In genomic region chr12:123614531-123614930, GRCh38 we compare ENCODE assay signal across 18 cellular contexts. TPM values are rescaled to one million over a fixed set of nuclear protein-coding genes. Genes with fewer than 3 reads are reported as not detected.
DNase-seq lines count a peak whose midpoint lies in the region; ATAC-seq and TF ChIP-seq lines count a peak whose summit lies in the region.
"Had no signal": no experiment of that assay in that cellular context is flagged by ENCODE, and none has a peak within 500 bp of the region (broad histone marks: within the 10 kb centered on the region; RNA-seq: fewer than 3 reads in every experiment).

No MANE protein-coding gene starts in this region.

- WGBS in GM23248 (ENCODE audit: low coverage in 1 of 2, low lambda C conversion rate in 2 of 2, missing lambda C conversion rate in 2 of 2), 2 experiments, result 28% methylated on average over 4 of the region's 4 CpGs
- 53% methylated on average over 4 of the region's 4 CpGs for WGBS in right cardiac atrium
- 78 to 89% methylated on average over 4 of the region's 4 CpGs for WGBS in sigmoid colon, 2 donors

- TF ChIP-seq POLR2A in sigmoid colon (IDR thresholded peaks at IDR 0.05), result no peak

- H3K27me3 Mint-ChIP-seq in WTC11 (ENCODE audit: low read depth), result no peaks in the 10 kb centered on the region
- H3K27me3 Mint-ChIP-seq: CD4-positive, CD25-positive, alpha-beta regulatory T cell; naive thymus-derived CD8-positive, alpha-beta T cell had no signal

- H3K27ac Mint-ChIP-seq in WTC11, result no peak overlapping the region
- H3K27ac Mint-ChIP-seq: T-helper 2 cell treated with Interferon-gamma antibody and Interleukin-4, amounts not matched to agents 5 μg/mL and 100 μg/mL, for 36 hours had no signal

- no peak overlapping the region for H2AFZ ChIP-seq in GM23248
- H2AFZ ChIP-seq: hepatocyte had no signal

- intact Hi-C loops in right cardiac atrium (cut with DNase I), result no loop called here
- intact Hi-C loops in sigmoid colon (cut with DNase I), result no loop called here

- no peak overlapping the region for H3K4me3 ChIP-seq in GM23248
- peak overlapping the region; percentile 18 for H3K4me3 ChIP-seq in adipocyte (ENCODE audit: low read length)
- no peak overlapping the region for H3K4me3 ChIP-seq in right cardiac atrium (ENCODE audit: low read length)
- no peak overlapping the region for H3K4me3 ChIP-seq in sigmoid colon
- H3K4me3 ChIP-seq: hepatocyte, Peyer's patch, upper lobe of left lung had no signal

- CTCF ChIA-PET in WTC11 (lab: Charles Lee), result no interaction called here

- no peak overlapping the region for H3K4me2 ChIP-seq in GM23248 (ENCODE audit: unreplicated experiment)
- H3K4me2 ChIP-seq: hepatocyte had no signal

- peak overlapping the region; percentile 48 for H3K9ac ChIP-seq in GM23248
- H3K9ac ChIP-seq in adipocyte (ENCODE audit: low read length), result peak overlapping the region; percentile 20

- TF ChIP-seq EP300 in sigmoid colon (IDR thresholded peaks at IDR 0.05), result no peak

- no peaks in the 10 kb centered on the region for H4K20me1 ChIP-seq in GM23248 (ENCODE audit: insufficient read depth)

- peak; percentile 60 for ATAC-seq in right cardiac atrium
- ATAC-seq in WTC11, result no peak
- ATAC-seq: left colon; naive thymus-derived CD8-positive, alpha-beta T cell had no signal

- H3K9me3 ChIP-seq in GM23248 (ENCODE audit: low read depth), result no peaks in the 10 kb centered on the region
- no peaks in the 10 kb centered on the region for H3K9me3 ChIP-seq in adipocyte (ENCODE audit: control insufficient read depth, low read length)
- no peaks in the 10 kb centered on the region for H3K9me3 ChIP-seq in right cardiac atrium (ENCODE audit: control insufficient read depth, low read length)
- no peaks in the 10 kb centered on the region for H3K9me3 ChIP-seq in sigmoid colon
- H3K9me3 ChIP-seq: Peyer's patch, upper lobe of left lung had no signal

- peak; percentile 44 for DNase-seq in AG09319 (ENCODE audit: extremely low read depth, low read depth)
- DNase-seq in GM23248, result peak; percentile 86
- peak; percentile 28 for DNase-seq in adipocyte (ENCODE audit: low read depth)
- DNase-seq in right cardiac atrium, result peak; percentile 17 to 57 (median 52)
- DNase-seq in sigmoid colon, result no peak
- DNase-seq in WTC11 (ENCODE audit: low spot score), result no peak
- DNase-seq in NCI-H1436 (lab: John Stamatoyannopoulos, UW), result no peak
- DNase-seq: caudate nucleus; CD4-positive, CD25-positive, alpha-beta regulatory T cell; left colon; naive thymus-derived CD8-positive, alpha-beta T cell; NCI-H510A treated with DMSO at 0.1 percent for 48 hours; Peyer's patch; stimulated activated CD4-positive, alpha-beta T cell treated with anti-CD3 and anti-CD28 coated beads, Interleukin-2, amount 100 ng/mL, for 24 hours; stimulated activated CD8-positive, alpha-beta memory T cell treated with anti-CD3 and anti-CD28 coated beads, Interleukin-4, amount 100 ng/mL, for 48 hours; upper lobe of left lung had no signal

- no peaks in the 10 kb centered on the region for H3K4me1 Mint-ChIP-seq in WTC11

- H3K4me3 Mint-ChIP-seq in WTC11, result no peak overlapping the region
- H3K4me3 Mint-ChIP-seq: CD4-positive, CD25-positive, alpha-beta regulatory T cell; naive thymus-derived CD8-positive, alpha-beta T cell; T-helper 2 cell treated with Interferon-gamma antibody and Interleukin-4, amounts not matched to agents 5 μg/mL and 100 μg/mL, for 36 hours had no signal

- peaks cover 28% of the 10 kb centered on the region for H3F3A ChIP-seq in GM23248 (ENCODE audit: insufficient read depth)

- peaks cover 9% of the 10 kb centered on the region for H3K4me1 ChIP-seq in GM23248 (ENCODE audit: insufficient read depth)
- H3K4me1 ChIP-seq in adipocyte (ENCODE audit: control insufficient read depth, insufficient read depth, low read length), result peaks cover 16% of the 10 kb centered on the region
- peaks cover 2% of the 10 kb centered on the region for H3K4me1 ChIP-seq in right cardiac atrium (ENCODE audit: control insufficient read depth, insufficient read depth, low read length)
- peaks cover 0 to 3% (median 0%) of the 10 kb centered on the region in 4 donors for H3K4me1 ChIP-seq in sigmoid colon
- H3K4me1 ChIP-seq: Peyer's patch, upper lobe of left lung had no signal

- peaks cover 47% of the 10 kb centered on the region for H3K36me3 ChIP-seq in GM23248 (ENCODE audit: low read depth)
- H3K36me3 ChIP-seq in adipocyte (ENCODE audit: control insufficient read depth, insufficient read depth, low read length, severe bottlenecking), result peaks cover 81% of the 10 kb centered on the region
- peaks cover 40 to 98% (median 58%) of the 10 kb centered on the region in 4 donors for H3K36me3 ChIP-seq in sigmoid colon

- TF ChIP-seq CTCF in AG09319 (IDR thresholded peaks at IDR 0.05; ENCODE audit: low read depth, low read length) (no peak), sigmoid colon (IDR thresholded peaks at IDR 0.05) (no peak), WTC11 (IDR thresholded peaks at IDR 0.05) (no peak)

- H3K27me3 ChIP-seq in GM23248 (replicated peaks; ENCODE audit: insufficient read depth) (no peaks in the 10 kb centered on the region), adipocyte (replicated peaks; ENCODE audit: control insufficient read depth, insufficient read depth, low read length) (no peaks in the 10 kb centered on the region), right cardiac atrium (ENCODE audit: control insufficient read depth, insufficient read depth) (no peaks in the 10 kb centered on the region), sigmoid colon (no peaks in the 10 kb centered on the region)
- H3K27me3 ChIP-seq: hepatocyte, Peyer's patch, upper lobe of left lung had no signal

- no peaks in the 10 kb centered on the region for H3K9me2 ChIP-seq in GM23248 (ENCODE audit: insufficient read depth)

- POLR2A ChIA-PET in WTC11 (lab: Charles Lee), result no interaction called here

- peak overlapping the region; percentile 69 for H3K27ac ChIP-seq in GM23248
- H3K27ac ChIP-seq in right cardiac atrium (ENCODE audit: low read length), result peak overlapping the region; percentile 45
- H3K27ac ChIP-seq in sigmoid colon, result peak overlapping the region in 1 of 4 donors; percentile 1
- H3K27ac ChIP-seq: hepatocyte, Peyer's patch, upper lobe of left lung had no signal

- H3K36me3 Mint-ChIP-seq in WTC11, result peaks cover 85% of the 10 kb centered on the region

- no peaks in the 10 kb centered on the region for H3K9me3 Mint-ChIP-seq in WTC11
- H3K9me3 Mint-ChIP-seq: CD4-positive, CD25-positive, alpha-beta regulatory T cell; naive thymus-derived CD8-positive, alpha-beta T cell; T-helper 2 cell treated with Interferon-gamma antibody and Interleukin-4, amounts not matched to agents 5 μg/mL and 100 μg/mL, for 36 hours had no signal

- peaks cover 22% of the 10 kb centered on the region; the same call in 1 of the 2 replicates for H3K79me2 ChIP-seq in GM23248 (ENCODE audit: insufficient read depth)
- H3K79me2 ChIP-seq: hepatocyte had no signal

- in situ Hi-C loops in GM23248 (cut with MboI), result no loop called here

TF ChIP-seq in WTC11, 78 proteins besides CTCF, POLR2A, EP300 and RAD21:
- TF ChIP-seq JUN (CRISPR knock-in tag; IDR thresholded peaks at IDR 0.05), result no peak
TF ChIP-seq in WTC11: peak in this region for 0.

RNA-seq across cellular contexts. Expression of gene DDX55, which starts 12.6 kb away (rescaled TPM):
- total RNA-seq in GM23248 (2014; rRNA removed; shearing (Covaris generic)), result 10.5 and 20.4 TPM in 2 replicates
- polyA plus RNA-seq in GM23248 (2016; fragmentation: Nextera tagmentation; extraction: Ambion mirVana) (13.6 and 16.5 TPM in 2 replicates), right cardiac atrium (6.6 TPM), sigmoid colon (10 to 100 TPM in 1 of 3 donors, 1 to 10 TPM in 2; 5.4 to 13.4 (median 6.7) TPM)
- total RNA-seq in right cardiac atrium (1 to 10 TPM; 7.7 to 8.3 (median 8.2) TPM), sigmoid colon (10 to 100 TPM; 13.6 to 33.0 (median 18.2) TPM), WTC11 (2021) (35.0 to 45.5 TPM (median 44.2 TPM) in 3 replicates)

RNA-seq across cellular contexts. Expression of gene EIF2B1, which starts 19.0 kb away (rescaled TPM):
- 88.0 and 108 TPM in 2 replicates for total RNA-seq in GM23248 (2014; rRNA removed; shearing (Covaris generic))
- polyA plus RNA-seq in GM23248 (2016; fragmentation: Nextera tagmentation; extraction: Ambion mirVana) (63.3 and 63.5 TPM in 2 replicates), right cardiac atrium (20.8 TPM), sigmoid colon (10 to 100 TPM; 23.1 to 33.2 (median 25.2) TPM)
- total RNA-seq in right cardiac atrium (10 to 100 TPM; 28.5 to 30.6 (median 29.3) TPM), sigmoid colon (100 to 1,000 TPM; 102 to 155 (median 109) TPM), WTC11 (2021) (42.9 to 48.3 TPM (median 46.5 TPM) in 3 replicates)

RNA-seq across cellular contexts. Expression of gene GTF2H3, which starts 19.1 kb away (rescaled TPM):
- total RNA-seq in GM23248 (2014; rRNA removed; shearing (Covaris generic)), result 38.7 and 54.5 TPM in 2 replicates
- polyA plus RNA-seq in GM23248 (2016; fragmentation: Nextera tagmentation; extraction: Ambion mirVana) (24.2 and 25.8 TPM in 2 replicates), right cardiac atrium (5.6 TPM), sigmoid colon (10 to 100 TPM in 2 of 3 donors, 1 to 10 TPM in 1; 9.2 to 13.2 (median 10.2) TPM)
- total RNA-seq in right cardiac atrium (10 to 100 TPM; 12.5 to 15.3 (median 13.1) TPM), sigmoid colon (10 to 100 TPM; 16.4 to 20.8 (median 19.3) TPM), WTC11 (2021) (31.6 to 35.9 TPM (median 35.8 TPM) in 3 replicates)

RNA-seq across cellular contexts. Expression of gene TMED2, which starts 30.2 kb away (rescaled TPM):
- total RNA-seq in GM23248 (2014; rRNA removed; shearing (Covaris generic)), result 440 and 494 TPM in 2 replicates
- polyA plus RNA-seq in GM23248 (2016; fragmentation: Nextera tagmentation; extraction: Ambion mirVana) (560 and 574 TPM in 2 replicates), right cardiac atrium (90.9 TPM), sigmoid colon (100 to 1,000 TPM in 1 of 3 donors, 10 to 100 TPM in 2; 57.1 to 128 (median 58.7) TPM)
- total RNA-seq in right cardiac atrium (100 to 1,000 TPM; 161 to 253 (median 180) TPM), sigmoid colon (100 to 1,000 TPM; 128 to 161 (median 144) TPM), WTC11 (2021) (189 to 224 TPM (median 197 TPM) in 3 replicates)

RNA-seq across cellular contexts. Expression of gene TCTN2, which starts 56.4 kb away (rescaled TPM):
- total RNA-seq in GM23248 (2014; rRNA removed; shearing (Covaris generic)), result 9.3 and 13.3 TPM in 2 replicates
- 4.4 and 5.0 TPM in 2 replicates for polyA plus RNA-seq in GM23248 (2016; fragmentation: Nextera tagmentation; extraction: Ambion mirVana)
- total RNA-seq in right cardiac atrium, result 1 to 10 TPM; 4.5 to 5.8 (median 4.7) TPM
- 3.2 TPM for polyA plus RNA-seq in right cardiac atrium
- total RNA-seq in sigmoid colon, result 10 to 100 TPM in 1 of 4 donors, 1 to 10 TPM in 3; 4.6 to 11.6 (median 8.1) TPM
- polyA plus RNA-seq in sigmoid colon, result 1 to 10 TPM in 2 of 3 donors, under 1 TPM in 1; 0.23 to 3.8 (median 1.2) TPM
- 6.2 to 9.1 TPM (median 7.6 TPM) in 3 replicates for total RNA-seq in WTC11 (2021)

Comparison
In these comparisons a context has a peak if more than half of its experiments do, and no peak if none do; other contexts are left out.
1. DNase-seq: peak in AG09319 (single experiment), GM23248 (single experiment), adipocyte (single experiment) and right cardiac atrium (3 of 3); none in sigmoid colon (single experiment), WTC11 (single experiment) and NCI-H1436 (single experiment).